ENCODE assay signal across 19 cellular contexts in genomic region chr2:232239956-232240681, GRCh38.
DNase-seq lines count a peak whose midpoint lies in the region; ATAC-seq and TF ChIP-seq lines count a peak whose summit lies in the region.
"Had no signal": no experiment of that assay in that cellular context is flagged by ENCODE, and none has a peak within 500 bp of the region (broad histone marks: within the 10 kb centered on the region; RNA-seq: fewer than 3 reads in every experiment).

No MANE protein-coding gene starts in this region.

- no peaks in the 10 kb centered on the region for H3K9me3 ChIP-seq in HCT116 (ENCODE audit: control insufficient read depth in 1 of 2, insufficient read depth in 1 of 2, low read depth in 1 of 2, low read length in 2 of 2)
- H3K9me3 ChIP-seq: BLaER1 treated with 17β-estradiol and CSF1 and Interleukin-3, amounts not matched to agents 10 nM and 100 nM; heart right ventricle; left ventricle myocardium inferior; MG63 had no signal

- peak overlapping the region; percentile 7; the same call in 1 of the 2 replicates for H3K4me2 ChIP-seq in HCT116 (ENCODE audit: low read length)

- RAD21 ChIA-PET in HCT116 (lab: Charles Lee; ENCODE audit: low non-redundant PET in 1 of 2, low total read pairs in 2 of 2, uncharacterized antibody in 2 of 2, unreplicated experiment in 2 of 2): interaction anchor here in 1 of 2 experiments (0.5 kb wide), 1 partner anchor 133 kb away, joined by 3 read pairs; no protein-coding TSS in a partner anchor

- no peak overlapping the region for H3K27ac ChIP-seq in HCT116 (ENCODE audit: low read depth, low read length)
- H3K27ac ChIP-seq: BLaER1 treated with 17β-estradiol and CSF1 and Interleukin-3, amounts not matched to agents 10 nM and 100 nM; cardiac muscle cell; heart right ventricle; HL-60; left ventricle myocardium inferior had no signal

- H3K9me2 ChIP-seq in HCT116 (ENCODE audit: insufficient read depth): no peaks in the 10 kb centered on the region

- H3K4me3 ChIP-seq in HCT116 (replicated peaks in 1 of 2; ENCODE audit: low read depth in 1 of 2, low read length in 2 of 2): no peak overlapping the region
- H3K4me3 ChIP-seq: BLaER1 treated with 17β-estradiol and CSF1 and Interleukin-3, amounts not matched to agents 10 nM and 100 nM; cardiac muscle cell; heart right ventricle; left ventricle myocardium inferior; MG63 had no signal

- no peaks in the 10 kb centered on the region for H3K27me3 ChIP-seq in HCT116 (ENCODE audit: insufficient read depth, low read length)
- H3K27me3 ChIP-seq: BLaER1 treated with 17β-estradiol and CSF1 and Interleukin-3, amounts not matched to agents 10 nM and 100 nM; cardiac muscle cell; heart right ventricle; MG63 had no signal

- CTCF ChIA-PET in HCT116 (lab: Charles Lee): no interaction called here

- TF ChIP-seq RAD21 in HCT116 (IDR thresholded peaks at IDR 0.05; ENCODE audit: low read depth): no peak

- intact Hi-C loops in HCT116 (cut with micrococcal nuclease): no loop called here
- intact Hi-C loops in activated T-helper 1 cell treated with anti-CD3 and anti-CD28 coated beads, Interleukin-12 subunit alpha, Interleukin-12 subunit beta, Interleukin-2, Interleukin-4 antibody, amounts not matched to agents 30 ng/mL and 10 ng/mL and 1 ng/mL, durations not matched to agents 14 hours and 24 hours and 36 hours (cut with micrococcal nuclease): no loop called here

- H3K4me1 Mint-ChIP-seq in activated T-helper 1 cell treated with anti-CD3 and anti-CD28 coated beads, Interleukin-12 subunit alpha, Interleukin-12 subunit beta, Interleukin-2, Interleukin-4 antibody, amounts not matched to agents 30 ng/mL and 10 ng/mL and 1 ng/mL, durations not matched to agents 14 hours and 24 hours and 36 hours (ENCODE audit: low read depth): peaks cover 47% of the 10 kb centered on the region
- peaks cover 15% of the 10 kb centered on the region for H3K4me1 Mint-ChIP-seq in endothelial cell (ENCODE audit: unreplicated experiment)

- H3K4me3 Mint-ChIP-seq in activated T-helper 1 cell treated with anti-CD3 and anti-CD28 coated beads, Interleukin-12 subunit alpha, Interleukin-12 subunit beta, Interleukin-2, Interleukin-4 antibody, amounts not matched to agents 30 ng/mL and 10 ng/mL and 1 ng/mL, durations not matched to agents 14 hours and 24 hours and 36 hours: no peak overlapping the region
- no peak overlapping the region for H3K4me3 Mint-ChIP-seq in endothelial cell (ENCODE audit: unreplicated experiment)
- H3K4me3 Mint-ChIP-seq: naive thymus-derived CD8-positive, alpha-beta T cell had no signal

- POLR2A ChIA-PET in HCT116 (lab: Charles Lee): no interaction called here

- H3K36me3 ChIP-seq in HCT116 (ENCODE audit: control insufficient read depth in 1 of 2, insufficient read depth in 2 of 2, low read length in 2 of 2): no peaks in the 10 kb centered on the region
- H3K36me3 ChIP-seq: cardiac muscle cell, MG63 had no signal

- H3K9me3 Mint-ChIP-seq in activated T-helper 1 cell treated with anti-CD3 and anti-CD28 coated beads, Interleukin-12 subunit alpha, Interleukin-12 subunit beta, Interleukin-2, Interleukin-4 antibody, amounts not matched to agents 30 ng/mL and 10 ng/mL and 1 ng/mL, durations not matched to agents 14 hours and 24 hours and 36 hours: no peaks in the 10 kb centered on the region
- H3K9me3 Mint-ChIP-seq in endothelial cell (ENCODE audit: unreplicated experiment): no peaks in the 10 kb centered on the region
- H3K9me3 Mint-ChIP-seq: naive thymus-derived CD8-positive, alpha-beta T cell had no signal

- DNase-seq in GM10266 (ENCODE audit: extremely low spot score): peak; percentile 26
- no peak for DNase-seq in HCT116 (ENCODE audit: low read depth, low spot score)
- no peak for DNase-seq in activated T-helper 1 cell treated with anti-CD3 and anti-CD28 coated beads, Interleukin-12 subunit alpha, Interleukin-12 subunit beta, Interleukin-2, Interleukin-4 antibody, amounts not matched to agents 30 ng/mL and 10 ng/mL and 1 ng/mL, durations not matched to agents 14 hours and 24 hours and 36 hours (ENCODE audit: low spot score)
- peak; percentile 35 for DNase-seq in islet precursor cell
- no peak for DNase-seq in HuH-7 (ENCODE audit: low spot score)
- no peak for DNase-seq in endothelial cell (ENCODE audit: low spot score)
- DNase-seq: DND-41; GOT3; heart right ventricle; left ventricle myocardium inferior; MG63; naive thymus-derived CD8-positive, alpha-beta T cell; NCI-H2029 treated with DMSO at 0.1 percent for 48 hours; T1000 had no signal

- no peaks in the 10 kb centered on the region for H3K27me3 Mint-ChIP-seq in activated T-helper 1 cell treated with anti-CD3 and anti-CD28 coated beads, Interleukin-12 subunit alpha, Interleukin-12 subunit beta, Interleukin-2, Interleukin-4 antibody, amounts not matched to agents 30 ng/mL and 10 ng/mL and 1 ng/mL, durations not matched to agents 14 hours and 24 hours and 36 hours (ENCODE audit: insufficient read depth)
- peaks cover 2% of the 10 kb centered on the region for H3K27me3 Mint-ChIP-seq in endothelial cell (ENCODE audit: unreplicated experiment)
- H3K27me3 Mint-ChIP-seq: naive thymus-derived CD8-positive, alpha-beta T cell had no signal

- H3K4me1 ChIP-seq in HCT116 (ENCODE audit: control insufficient read depth in 1 of 2, insufficient read depth in 2 of 2, low read length in 2 of 2): peaks cover 6 to 22% of the 10 kb centered on the region in 2 experiments; a peak in 3 of 4 replicates
- H3K4me1 ChIP-seq: heart right ventricle, left ventricle myocardium inferior had no signal

- H3K79me2 ChIP-seq in HCT116 (ENCODE audit: insufficient read depth, low read length): no peaks in the 10 kb centered on the region

- BruUV-seq in HCT116 (replicated peaks; lab: Mats Ljungman, UMichigan): no TSS peak

- peak overlapping the region; percentile 80 for H3K27ac Mint-ChIP-seq in activated T-helper 1 cell treated with anti-CD3 and anti-CD28 coated beads, Interleukin-12 subunit alpha, Interleukin-12 subunit beta, Interleukin-2, Interleukin-4 antibody, amounts not matched to agents 30 ng/mL and 10 ng/mL and 1 ng/mL, durations not matched to agents 14 hours and 24 hours and 36 hours
- H3K27ac Mint-ChIP-seq in endothelial cell (ENCODE audit: unreplicated experiment): no peak overlapping the region

- H2AFZ ChIP-seq in HCT116 (ENCODE audit: low read depth, low read length, poor library complexity, severe bottlenecking): no peak overlapping the region

- no peaks in the 10 kb centered on the region for H4K20me1 ChIP-seq in HCT116 (ENCODE audit: insufficient read depth)
- H4K20me1 ChIP-seq: BLaER1 treated with 17β-estradiol and CSF1 and Interleukin-3, amounts not matched to agents 10 nM and 100 nM had no signal

- no peak for TF ChIP-seq POLR2A in HCT116 (IDR thresholded peaks at IDR 0.05; ENCODE audit: borderline replicate concordance, extremely low read depth, insufficient read depth, insufficient read length)

- H3K36me3 Mint-ChIP-seq in activated T-helper 1 cell treated with anti-CD3 and anti-CD28 coated beads, Interleukin-12 subunit alpha, Interleukin-12 subunit beta, Interleukin-2, Interleukin-4 antibody, amounts not matched to agents 30 ng/mL and 10 ng/mL and 1 ng/mL, durations not matched to agents 14 hours and 24 hours and 36 hours (ENCODE audit: low read depth): peaks cover 12% of the 10 kb centered on the region
- H3K36me3 Mint-ChIP-seq in endothelial cell (ENCODE audit: low read depth, unreplicated experiment): peaks cover 16% of the 10 kb centered on the region

- no peak for TF ChIP-seq CTCF in GM10266 (IDR thresholded peaks at IDR 0.05; ENCODE audit: control insufficient read depth, insufficient read depth, low read depth, missing control alignments)
- TF ChIP-seq CTCF in HCT116 (IDR thresholded peaks at IDR 0.05 in 2 of 3, conservative IDR thresholded peaks at IDR 0.05 in 1 of 3; ENCODE audit: borderline replicate concordance in 1 of 3, insufficient read depth in 1 of 3, low read depth in 2 of 3, low read length in 2 of 3): no peak
- TF ChIP-seq CTCF in endothelial cell (IDR thresholded peaks at IDR 0.05; ENCODE audit: unreplicated experiment): no peak

- no peak for ATAC-seq in HCT116
- no peak for ATAC-seq in GM19351 (IDR thresholded peaks at IDR 0.05; ENCODE audit: unreplicated experiment)
- ATAC-seq: heart right ventricle; naive thymus-derived CD8-positive, alpha-beta T cell; Right ventricle myocardium inferior had no signal

- H3K9ac ChIP-seq in HCT116 (ENCODE audit: low read length): no peak overlapping the region
- H3K9ac ChIP-seq: BLaER1 treated with 17β-estradiol and CSF1 and Interleukin-3, amounts not matched to agents 10 nM and 100 nM had no signal

TF ChIP-seq in HCT116, 20 proteins besides CTCF, POLR2A, EP300 and RAD21:
- TF ChIP-seq JUND (IDR thresholded peaks at IDR 0.05) (peak; percentile 69), FOSL1 (IDR thresholded peaks at IDR 0.05; ENCODE audit: low read depth) (peak; percentile 72), ZFX (IDR thresholded peaks at IDR 0.05) (no peak), SIN3A (IDR thresholded peaks at IDR 0.05; ENCODE audit: low read depth) (no peak)

Comparison
In these comparisons a context has a peak if more than half of its experiments do, and no peak if none do; other contexts are left out.
1. DNase-seq: peak in GM10266 (single experiment) and islet precursor cell (single experiment); none in HCT116 (single experiment), activated T-helper 1 cell treated with anti-CD3 and anti-CD28 coated beads, Interleukin-12 subunit alpha, Interleukin-12 subunit beta, Interleukin-2, Interleukin-4 antibody, amounts not matched to agents 30 ng/mL and 10 ng/mL and 1 ng/mL, durations not matched to agents 14 hours and 24 hours and 36 hours (single experiment), HuH-7 (single experiment) and endothelial cell (single experiment).